17 cellular contexts compared by ENCODE assay signal in the genomic region with DNA sequence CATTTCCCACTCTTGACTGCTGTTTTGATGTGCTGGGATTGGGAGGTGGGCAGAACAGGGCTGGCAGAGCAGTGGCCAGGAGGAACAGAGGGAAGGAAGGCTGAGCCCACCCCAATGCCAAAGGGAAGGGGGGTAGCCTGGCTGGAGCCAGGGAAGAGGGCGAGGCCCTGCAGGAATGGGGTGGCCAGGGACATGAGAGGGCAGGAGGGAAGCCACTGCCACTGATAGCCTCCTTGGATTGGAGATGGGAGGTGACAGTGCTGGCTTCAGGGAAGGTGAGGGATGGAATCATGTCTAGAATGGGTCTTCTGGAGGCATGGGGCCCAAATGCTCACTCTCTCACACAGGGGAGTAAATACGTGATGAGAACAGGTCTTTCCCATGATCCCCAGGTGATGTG. TPM values are rescaled to one million over a fixed set of nuclear protein-coding genes. Genes with fewer than 3 reads are reported as not detected.
DNase-seq lines count a peak whose midpoint lies in the region; ATAC-seq, FAIRE-seq and TF ChIP-seq lines count a peak whose summit lies in the region.
"Had no signal": no experiment of that assay in that cellular context is flagged by ENCODE, and none has a peak within 500 bp of the region (broad histone marks: within the 10 kb centered on the region; RNA-seq: fewer than 3 reads in every experiment).

No MANE protein-coding gene starts in this region.

- no peak overlapping the region for H3K4me3 ChIP-seq in kidney (ENCODE audit: low read length in 2 of 2)
- H3K4me3 ChIP-seq: BLaER1 treated with 17β-estradiol and CSF1 and Interleukin-3, amounts not matched to agents 10 nM and 100 nM; K562 had no signal

- FAIRE-seq in kidney (lab: Jason Lieb, UNC): no peak
- FAIRE-seq: GM18507, K562 had no signal

- no peak overlapping the region for H3K27ac ChIP-seq in kidney (ENCODE audit: low read depth in 2 of 2, low read length in 2 of 2)
- H3K27ac ChIP-seq: 22Rv1; BLaER1 treated with 17β-estradiol and CSF1 and Interleukin-3, amounts not matched to agents 10 nM and 100 nM; RWPE1 had no signal

- DNase-seq in activated CD4-positive, CD25-positive, alpha-beta regulatory T cell treated with anti-CD3 and anti-CD28 coated beads, Interleukin-2, amount 50 U/mL, for 72 hours: peak; percentile 14
- peak; percentile 31 for DNase-seq in kidney
- DNase-seq in stimulated activated CD8-positive, alpha-beta memory T cell treated with anti-CD3 and anti-CD28 coated beads, Interleukin-4, amount 100 ng/mL, for 48 hours: peak; percentile 9
- DNase-seq in HK-2 (ENCODE audit: unreplicated experiment): no peak
- DNase-seq in activated CD4-positive, alpha-beta T cell treated with anti-CD3 and anti-CD28 coated beads for 4 hours: no peak
- no peak for DNase-seq in GOT3 (lab: John Stamatoyannopoulos, UW)
- DNase-seq: HFFc6, NCI-H1436 treated with DMSO at 0.1 percent for 48 hours, NCI-H2081, NCI-H69 had no signal

- peaks cover 60% of the 10 kb centered on the region for H3K36me3 Mint-ChIP-seq in brain

- intact Hi-C loops in kidney (cut with DNase I): no loop called here

- peaks cover 0 to 7% of the 10 kb centered on the region in 2 donors for H3K9me3 ChIP-seq in kidney (ENCODE audit: control insufficient read depth in 1 of 2, low read length in 2 of 2)

- H3K9ac ChIP-seq in kidney (ENCODE audit: low read length in 2 of 2): no peak overlapping the region
- H3K9ac ChIP-seq: BLaER1 treated with 17β-estradiol and CSF1 and Interleukin-3, amounts not matched to agents 10 nM and 100 nM had no signal

- peaks cover 0 to 9% of the 10 kb centered on the region in 2 donors for H3K4me1 ChIP-seq in kidney (ENCODE audit: control insufficient read depth in 1 of 2, insufficient read depth in 1 of 2, low read depth in 1 of 2, low read length in 2 of 2)

- no peaks in the 10 kb centered on the region for H3K27me3 Mint-ChIP-seq in brain

- no peak for TF ChIP-seq CTCF in brain (conservative IDR thresholded peaks at IDR 0.05)
- no peak for TF ChIP-seq CTCF in kidney (IDR thresholded peaks at IDR 0.05; ENCODE audit: borderline replicate concordance, extremely low read depth, insufficient read depth)

- peaks cover 89% of the 10 kb centered on the region for H3K4me1 Mint-ChIP-seq in brain

- H3K9me3 Mint-ChIP-seq in brain: peaks cover 12 to 38% (median 28%) of the 10 kb centered on the region in 5 experiments

- H3K27ac Mint-ChIP-seq in brain: peak overlapping the region in 4 of 5 experiments; percentile 87 to 98 (median 95)
- H3K27ac Mint-ChIP-seq: HFFc6 had no signal

- peak overlapping the region in 2 of 5 experiments; percentile 8 to 19 for H3K4me3 Mint-ChIP-seq in brain
- H3K4me3 Mint-ChIP-seq: HFFc6 had no signal

- ATAC-seq in activated CD4-positive, CD25-positive, alpha-beta regulatory T cell treated with anti-CD3 and anti-CD28 coated beads, Interleukin-2, amount 50 U/mL, for 24 hours: no peak
- ATAC-seq: K562 had no signal

- no peaks in the 10 kb centered on the region for H3K36me3 ChIP-seq in kidney (ENCODE audit: control insufficient read depth in 1 of 2, insufficient read depth in 2 of 2, low read length in 2 of 2)
- H3K36me3 ChIP-seq: BLaER1 treated with 17β-estradiol and CSF1 and Interleukin-3, amounts not matched to agents 10 nM and 100 nM had no signal

RNA-seq across cellular contexts. Expression of a gene that starts 19.6 kb away (rescaled TPM):
- 516 TPM for polyA plus RNA-seq in brain (ENCODE audit: insufficient read depth, low read depth, low replicate concordance)
- total RNA-seq in kidney: 62.7 TPM
- 57.8 TPM for polyA plus RNA-seq in kidney (ENCODE audit: insufficient read depth, low read depth, low replicate concordance)
- total RNA-seq: HFFc6 had no signal

RNA-seq across cellular contexts. Expression of a gene that starts 32.3 kb away (rescaled TPM):
- polyA plus RNA-seq in brain (ENCODE audit: insufficient read depth, low read depth, low replicate concordance) (0.63 TPM), kidney (ENCODE audit: insufficient read depth, low read depth, low replicate concordance) (9,664 TPM)
- total RNA-seq in kidney: 2,527 TPM
- total RNA-seq: K562 had no signal
- polyA plus RNA-seq: K562 had no signal

RNA-seq across cellular contexts. Expression of a gene that starts 59.9 kb away (rescaled TPM):
- polyA plus RNA-seq in brain (ENCODE audit: insufficient read depth, low read depth, low replicate concordance) (9.6 TPM), kidney (ENCODE audit: insufficient read depth, low read depth, low replicate concordance) (0.95 TPM)
- total RNA-seq in kidney: 17.3 TPM
- total RNA-seq: HFFc6, K562 had no signal
- polyA plus RNA-seq: K562 had no signal

Comparison
In these comparisons a context has a peak if more than half of its experiments do, and no peak if none do; other contexts are left out.
1. DNase-seq: peak in activated CD4-positive, CD25-positive, alpha-beta regulatory T cell treated with anti-CD3 and anti-CD28 coated beads, Interleukin-2, amount 50 U/mL, for 72 hours (single experiment), kidney (single experiment) and stimulated activated CD8-positive, alpha-beta memory T cell treated with anti-CD3 and anti-CD28 coated beads, Interleukin-4, amount 100 ng/mL, for 48 hours (single experiment); none in HK-2 (single experiment), activated CD4-positive, alpha-beta T cell treated with anti-CD3 and anti-CD28 coated beads for 4 hours (0 of 2) and GOT3 (single experiment).
2. RNA of a gene that starts 32.3 kb away (polyA plus RNA-seq): 9,664 TPM in kidney (single experiment); 0.63 TPM in brain (single experiment); every median in the first group is over 1,000 times any median in the second.